ENCODE assay signal across 10 cellular contexts in the genomic region with DNA sequence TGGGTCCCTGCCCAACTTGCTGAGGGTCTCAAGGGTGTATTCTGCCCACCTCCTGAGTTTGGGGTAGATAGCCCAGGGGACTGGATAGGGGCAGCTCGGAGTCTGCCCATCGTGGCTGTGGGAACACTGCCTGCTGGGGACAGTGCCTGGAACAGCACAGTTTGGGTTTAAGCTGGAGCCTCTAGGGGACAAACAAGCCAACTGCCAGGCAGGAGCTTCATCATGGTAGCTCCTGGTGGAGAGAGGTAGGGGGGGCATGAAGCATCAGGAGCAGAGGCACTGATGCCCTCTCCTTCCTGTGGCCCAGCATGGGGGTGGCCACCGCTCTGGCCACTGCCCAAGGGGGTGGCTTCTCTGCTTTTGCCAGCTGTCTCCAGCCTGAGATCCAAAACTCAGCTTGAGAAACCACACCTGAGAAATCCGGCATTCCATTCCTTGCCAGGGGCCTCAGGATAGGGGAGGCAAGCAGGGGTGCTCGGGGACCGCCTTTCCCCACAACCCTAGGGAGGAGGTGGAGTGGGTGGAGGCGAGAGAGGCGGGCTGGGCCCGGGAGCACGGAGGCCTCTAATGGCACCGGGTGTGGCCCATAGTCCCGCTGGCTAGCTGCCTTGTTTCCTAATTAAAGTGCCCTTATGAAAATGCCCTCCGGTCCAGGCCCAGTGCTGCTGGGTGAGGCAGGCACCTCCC. TPM values are rescaled to one million over a fixed set of nuclear protein-coding genes. Genes with fewer than 3 reads are reported as not detected.
DNase-seq lines count a peak whose midpoint lies in the region; ATAC-seq lines count a peak whose summit lies in the region.
"Had no signal": no experiment of that assay in that cellular context is flagged by ENCODE, and none has a peak within 500 bp of the region (broad histone marks: within the 10 kb centered on the region; RNA-seq: fewer than 3 reads in every experiment).

No MANE protein-coding gene starts in this region.

- H3K4me1 ChIP-seq in trophoblast cell (ENCODE audit: control insufficient read depth in 1 of 2, insufficient read depth in 2 of 2, low read length in 2 of 2), result peaks cover 40 to 59% of the 10 kb centered on the region in 2 experiments

- peak overlapping the region; percentile 72 for H2BK12ac ChIP-seq in trophoblast cell (ENCODE audit: low read length)

- ATAC-seq in Right ventricle myocardium superior (ENCODE audit: poor library complexity) (peak; percentile 21), GM21717 (IDR thresholded peaks at IDR 0.05; ENCODE audit: unreplicated experiment) (no peak)

- H4K8ac ChIP-seq in trophoblast cell (ENCODE audit: low read depth, low read length), result peak overlapping the region; percentile 50

- H3K14ac ChIP-seq in trophoblast cell (ENCODE audit: low read length), result peak overlapping the region; percentile 73

- H4K12ac ChIP-seq in trophoblast cell (ENCODE audit: low read depth, low read length), result no peak overlapping the region

- peak overlapping the region; percentile 69 for H2BK120ac ChIP-seq in trophoblast cell (ENCODE audit: insufficient read depth, low read length, poor library complexity)

- H3K79me2 ChIP-seq in trophoblast cell (ENCODE audit: control insufficient read depth, insufficient read depth, low read length, poor library complexity), result peaks cover 12% of the 10 kb centered on the region

- peak; percentile 24 for DNase-seq in EH (ENCODE audit: low read depth)
- no peak for DNase-seq in Right ventricle myocardium superior
- DNase-seq in trophoblast cell, result no peak
- DNase-seq in DMS114 treated with DMSO at 0.1 percent for 48 hours (lab: John Stamatoyannopoulos, UW; ENCODE audit: unreplicated experiment), result no peak
- DNase-seq in SHP77 treated with DMSO at 0.1 percent for 48 hours (lab: John Stamatoyannopoulos, UW), result no peak
- DNase-seq in AML-193 (lab: John Stamatoyannopoulos, UW), result no peak
- DNase-seq: NCI-H2029 had no signal

- H3K36me3 ChIP-seq in trophoblast cell (ENCODE audit: control insufficient read depth in 1 of 2, insufficient read depth in 2 of 2, low read length in 2 of 2), result peaks cover 20 to 25% of the 10 kb centered on the region in 2 experiments

- H3K4ac ChIP-seq in trophoblast cell (ENCODE audit: low read depth, low read length), result peak overlapping the region; percentile 49

- H3K4me3 ChIP-seq in trophoblast cell (ENCODE audit: low read depth, low read length), result no peak overlapping the region

- no peak overlapping the region for H3K9ac ChIP-seq in trophoblast cell (ENCODE audit: low read length)

- peak overlapping the region; percentile 58 for H2AK5ac ChIP-seq in trophoblast cell (ENCODE audit: low read length)

- intact Hi-C loops in Right ventricle myocardium superior (cut with DNase I), result no loop called here

- H3K9me3 ChIP-seq in trophoblast cell (ENCODE audit: insufficient read depth, low read depth, low read length), result no peaks in the 10 kb centered on the region

- no peaks in the 10 kb centered on the region for H3K27me3 ChIP-seq in trophoblast cell (ENCODE audit: insufficient read depth, low read length)

- H3K27ac ChIP-seq in angular gyrus (ENCODE audit: low read depth, low read length) (peak overlapping the region; percentile 76), trophoblast cell (ENCODE audit: low read depth, low read length) (peak overlapping the region; percentile 36)
- H3K27ac ChIP-seq: VCaP had no signal

- no CpG with 5 or more reads among the region's 13 CpGs for whole genome bisulfite sequencing in trophoblast cell (ENCODE audit: extremely low coverage, insufficient coverage, insufficient read length)

- peak overlapping the region; percentile 83 for H3K18ac ChIP-seq in trophoblast cell (ENCODE audit: low read length)

- H2BK5ac ChIP-seq in trophoblast cell (ENCODE audit: low read depth, low read length, poor library complexity), result peak overlapping the region; percentile 63

- no peak overlapping the region for H3K4me2 ChIP-seq in trophoblast cell (ENCODE audit: low read length)

- no peak overlapping the region for H3K23ac ChIP-seq in trophoblast cell (ENCODE audit: low read length)

- peak overlapping the region; percentile 78 for H4K91ac ChIP-seq in trophoblast cell (ENCODE audit: low read depth, low read length)

- peaks cover 29% of the 10 kb centered on the region for H3K79me1 ChIP-seq in trophoblast cell (ENCODE audit: low read length)

- no peak overlapping the region for H2AFZ ChIP-seq in trophoblast cell (ENCODE audit: insufficient read depth, low read length, poor library complexity)

RNA-seq across cellular contexts. Expression of gene UNC5B, which starts 47.6 kb away (rescaled TPM):
- total RNA-seq in Right ventricle myocardium superior, result 12.2 TPM
- polyA plus RNA-seq in trophoblast cell (2013), result 54.7 and 55.5 TPM in 2 replicates

RNA-seq across cellular contexts. Expression of gene SLC29A3, which starts 59.1 kb away (rescaled TPM):
- 1.8 TPM for total RNA-seq in Right ventricle myocardium superior
- 6.4 and 6.8 TPM in 2 replicates for polyA plus RNA-seq in trophoblast cell (2013)
